Comparison of ENCODE assay signal across 9 cellular contexts in the genomic region with DNA sequence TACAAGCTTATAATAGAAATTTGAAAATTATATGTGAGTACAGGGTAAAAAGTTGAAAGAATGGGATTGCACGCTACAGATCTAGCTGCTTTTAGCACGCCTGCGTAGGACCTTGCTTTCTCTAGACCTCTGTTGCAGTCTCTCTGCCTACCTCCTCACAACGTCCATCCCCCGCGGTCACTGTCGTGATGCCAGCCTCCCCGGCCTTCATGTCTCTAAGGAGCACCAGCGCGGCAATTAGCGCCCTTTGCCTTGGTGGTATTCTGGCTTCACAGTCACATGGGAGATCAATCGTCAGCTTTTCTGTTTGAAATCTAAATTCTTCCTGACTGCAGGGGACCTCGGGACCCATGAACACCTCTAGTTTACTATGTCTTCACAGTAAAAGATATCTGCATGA.
"Had no signal": no experiment of that assay in that cellular context is flagged by ENCODE, and none has a peak within 500 bp of the region (broad histone marks: within the 10 kb centered on the region; RNA-seq: fewer than 3 reads in every experiment).

No MANE protein-coding gene starts in this region.

- H3K4me3 ChIP-seq: GM23248, HAP-1 had no signal

- H3K9me3 ChIP-seq: HAP-1 had no signal

- H2AFZ ChIP-seq: GM23248 had no signal

- H3K4me3 Mint-ChIP-seq: IgD-negative memory B cell had no signal

- H3K36me3 Mint-ChIP-seq: IgD-negative memory B cell had no signal

- ATAC-seq: HCT116, HepG2 had no signal

- H3K4me1 ChIP-seq: HAP-1 had no signal

- H3K9ac ChIP-seq: GM23248 had no signal

- H3K27ac Mint-ChIP-seq: IgD-negative memory B cell had no signal

- H3K36me3 ChIP-seq: HAP-1 had no signal

- DNase-seq: GM23248, GOT3, H7, KBM-7 had no signal

- H3K27ac ChIP-seq: GM23248, HL-60 had no signal
